1 cellular context compared by ENCODE assay signal in the genomic region with DNA sequence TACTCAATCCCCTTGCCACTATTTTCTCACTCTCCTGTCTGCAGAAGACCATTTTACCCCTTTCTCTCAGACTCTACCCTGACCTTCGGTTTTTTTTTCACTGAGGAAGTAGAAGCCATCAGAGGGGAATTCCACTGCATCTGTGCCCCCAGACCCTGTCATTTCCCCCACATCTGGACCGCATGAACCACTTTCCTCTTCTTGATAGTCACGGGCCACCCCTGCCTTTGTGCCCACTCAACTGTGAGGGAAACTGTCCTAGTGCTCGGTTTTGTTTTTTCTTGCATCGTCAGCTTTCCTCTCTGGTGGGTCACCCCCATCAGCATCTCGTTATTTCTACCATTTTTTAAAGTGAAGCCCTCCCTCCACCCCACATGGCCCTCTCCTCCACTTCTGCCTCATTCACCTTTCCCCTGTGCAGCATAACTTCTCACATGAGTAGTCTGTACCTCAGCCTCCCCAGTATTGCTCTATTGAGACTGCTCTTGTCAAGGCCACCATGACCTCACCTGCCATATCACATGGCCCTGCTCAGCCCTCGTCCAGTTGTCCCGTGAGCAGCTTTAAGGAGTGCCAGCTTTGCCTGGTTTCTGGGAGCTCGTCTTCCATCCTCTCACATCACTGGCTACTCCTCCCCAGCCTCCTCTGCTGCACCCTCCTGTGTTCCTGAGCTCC.
TF ChIP-seq lines count a peak whose summit lies in the region.

No MANE protein-coding gene starts in this region.

TF ChIP-seq in GM12878, 131 proteins besides CTCF, POLR2A, EP300 and RAD21 (continued from another document):
- TF ChIP-seq, protein P1, sequence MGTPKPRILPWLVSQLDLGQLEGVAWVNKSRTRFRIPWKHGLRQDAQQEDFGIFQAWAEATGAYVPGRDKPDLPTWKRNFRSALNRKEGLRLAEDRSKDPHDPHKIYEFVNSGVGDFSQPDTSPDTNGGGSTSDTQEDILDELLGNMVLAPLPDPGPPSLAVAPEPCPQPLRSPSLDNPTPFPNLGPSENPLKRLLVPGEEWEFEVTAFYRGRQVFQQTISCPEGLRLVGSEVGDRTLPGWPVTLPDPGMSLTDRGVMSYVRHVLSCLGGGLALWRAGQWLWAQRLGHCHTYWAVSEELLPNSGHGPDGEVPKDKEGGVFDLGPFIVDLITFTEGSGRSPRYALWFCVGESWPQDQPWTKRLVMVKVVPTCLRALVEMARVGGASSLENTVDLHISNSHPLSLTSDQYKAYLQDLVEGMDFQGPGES (IDR thresholded peaks at IDR 0.05), result no peak
- TF ChIP-seq SMAD1 (IDR thresholded peaks at IDR 0.05; ENCODE audit: low read depth, partially characterized antibody) (no peak), EGR1 (IDR thresholded peaks at IDR 0.05; ENCODE audit: borderline replicate concordance in 1 of 2, low read depth in 2 of 2, low read length in 2 of 2) (peak in 1 of 2 experiments; percentile 40; a peak in 1 of 3 replicates), CREB1 (IDR thresholded peaks at IDR 0.05; ENCODE audit: low read depth) (0 out of 2 replicates have a peak, but pooled peaks have one; percentile 25), IRF4 (IDR thresholded peaks at IDR 0.05; ENCODE audit: low read depth, low read length) (0 out of 2 replicates have a peak, but pooled peaks have one; percentile 57), ATF7 (IDR thresholded peaks at IDR 0.05; ENCODE audit: low read depth) (no peak), CBX3 (IDR thresholded peaks at IDR 0.05; ENCODE audit: borderline replicate concordance, low read depth) (no peak), BHLHE40 (IDR thresholded peaks at IDR 0.05; ENCODE audit: borderline replicate concordance in 1 of 2, low read depth in 2 of 2, low read length in 1 of 2) (peak; percentile 76 to 79), ETV6 (conservative IDR thresholded peaks at IDR 0.05 in 1 of 2, IDR thresholded peaks at IDR 0.05 in 1 of 2; ENCODE audit: borderline replicate concordance in 1 of 2, low read depth in 1 of 2) (peak in 1 of 2 experiments; percentile 88; a peak in 2 of 4 replicates), DPF2 (IDR thresholded peaks at IDR 0.05) (no peak), FOXM1 (IDR thresholded peaks at IDR 0.05; ENCODE audit: low read depth, low read length) (peak; percentile 34; the same call in 1 of the 2 replicates), CBFB (IDR thresholded peaks at IDR 0.05; ENCODE audit: low read depth) (peak; percentile 50; the same call in 1 of the 2 replicates), BACH1 (IDR thresholded peaks at IDR 0.05; ENCODE audit: borderline replicate concordance) (no peak), STAT3 (IDR thresholded peaks at IDR 0.05; ENCODE audit: low read depth, low read length) (no peak), IKZF1 (conservative IDR thresholded peaks at IDR 0.05) (0 out of 2 replicates have a peak, but pooled peaks have one; percentile 34), NFIC (IDR thresholded peaks at IDR 0.05; ENCODE audit: low read depth, low read length) (peak; percentile 47; the same call in 1 of the 2 replicates), ZNF622 (IDR thresholded peaks at IDR 0.05) (no peak), RELA (IDR thresholded peaks at IDR 0.05; ENCODE audit: borderline replicate concordance, partially characterized antibody) (peak; percentile 36), TBL1XR1 (IDR thresholded peaks at IDR 0.05; ENCODE audit: low read depth, low read length) (no peak), YY1 (IDR thresholded peaks at IDR 0.05; ENCODE audit: low read depth, low read length) (0 out of 2 replicates have a peak, but pooled peaks have one; percentile 24), PAX5 (IDR thresholded peaks at IDR 0.05; ENCODE audit: borderline replicate concordance, low read depth, low read length) (peak; percentile 73; the same call in 1 of the 2 replicates), CREM (IDR thresholded peaks at IDR 0.05; ENCODE audit: low read depth) (peak; percentile 61; the same call in 1 of the 2 replicates), BCL11A (IDR thresholded peaks at IDR 0.05; ENCODE audit: low read depth, low read length) (0 out of 2 replicates have a peak, but pooled peaks have one; percentile 21), EED (IDR thresholded peaks at IDR 0.05; ENCODE audit: low read depth) (peak; percentile 50), SPI1 (IDR thresholded peaks at IDR 0.05; ENCODE audit: borderline replicate concordance, insufficient read depth, low read depth, low read length) (peak; percentile 15; the same call in 1 of the 2 replicates)
- TF ChIP-seq, protein P2, sequence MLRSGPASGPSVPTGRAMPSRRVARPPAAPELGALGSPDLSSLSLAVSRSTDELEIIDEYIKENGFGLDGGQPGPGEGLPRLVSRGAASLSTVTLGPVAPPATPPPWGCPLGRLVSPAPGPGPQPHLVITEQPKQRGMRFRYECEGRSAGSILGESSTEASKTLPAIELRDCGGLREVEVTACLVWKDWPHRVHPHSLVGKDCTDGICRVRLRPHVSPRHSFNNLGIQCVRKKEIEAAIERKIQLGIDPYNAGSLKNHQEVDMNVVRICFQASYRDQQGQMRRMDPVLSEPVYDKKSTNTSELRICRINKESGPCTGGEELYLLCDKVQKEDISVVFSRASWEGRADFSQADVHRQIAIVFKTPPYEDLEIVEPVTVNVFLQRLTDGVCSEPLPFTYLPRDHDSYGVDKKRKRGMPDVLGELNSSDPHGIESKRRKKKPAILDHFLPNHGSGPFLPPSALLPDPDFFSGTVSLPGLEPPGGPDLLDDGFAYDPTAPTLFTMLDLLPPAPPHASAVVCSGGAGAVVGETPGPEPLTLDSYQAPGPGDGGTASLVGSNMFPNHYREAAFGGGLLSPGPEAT (IDR thresholded peaks at IDR 0.05; ENCODE audit: low read depth), result 0 out of 2 replicates have a peak, but pooled peaks have one; percentile 34
- TF ChIP-seq, protein P3, sequence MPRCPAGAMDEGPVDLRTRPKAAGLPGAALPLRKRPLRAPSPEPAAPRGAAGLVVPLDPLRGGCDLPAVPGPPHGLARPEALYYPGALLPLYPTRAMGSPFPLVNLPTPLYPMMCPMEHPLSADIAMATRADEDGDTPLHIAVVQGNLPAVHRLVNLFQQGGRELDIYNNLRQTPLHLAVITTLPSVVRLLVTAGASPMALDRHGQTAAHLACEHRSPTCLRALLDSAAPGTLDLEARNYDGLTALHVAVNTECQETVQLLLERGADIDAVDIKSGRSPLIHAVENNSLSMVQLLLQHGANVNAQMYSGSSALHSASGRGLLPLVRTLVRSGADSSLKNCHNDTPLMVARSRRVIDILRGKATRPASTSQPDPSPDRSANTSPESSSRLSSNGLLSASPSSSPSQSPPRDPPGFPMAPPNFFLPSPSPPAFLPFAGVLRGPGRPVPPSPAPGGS (IDR thresholded peaks at IDR 0.05; ENCODE audit: borderline replicate concordance, insufficient read depth, low read depth, low read length, poor library complexity, severe bottlenecking), result peak; percentile 79
